ENCODE assay signal across 31 cellular contexts in the genomic region with DNA sequence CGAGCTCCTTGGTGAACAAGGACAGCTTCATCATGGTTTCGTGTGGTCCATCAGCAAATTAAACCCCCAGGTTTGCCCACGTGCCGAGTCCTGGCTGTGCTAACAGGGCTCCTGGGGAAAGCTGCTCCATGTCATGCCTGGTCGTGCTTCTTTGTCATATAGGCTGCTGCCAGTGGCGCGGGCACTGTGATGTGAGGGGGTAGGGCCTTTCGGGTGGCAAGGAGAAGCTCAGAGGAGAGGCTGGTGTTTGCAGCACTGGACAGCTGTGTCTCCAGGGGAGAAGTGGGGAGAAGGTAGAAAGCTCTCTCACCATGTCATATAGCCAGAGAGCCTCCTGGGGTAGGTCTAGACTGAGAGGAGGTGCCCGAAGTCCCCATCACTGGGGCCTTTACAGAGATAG. TPM values are rescaled to one million over a fixed set of nuclear protein-coding genes. Genes with fewer than 3 reads are reported as not detected.
"Had no signal": no experiment of that assay in that cellular context is flagged by ENCODE, and none has a peak within 500 bp of the region (broad histone marks: within the 10 kb centered on the region; RNA-seq: fewer than 3 reads in every experiment).

No MANE protein-coding gene starts in this region.

- H3K4me2 ChIP-seq: SK-N-SH had no signal

- ATAC-seq: activated CD4-positive, CD25-positive, alpha-beta regulatory T cell treated with anti-CD3 and anti-CD28 coated beads, Interleukin-2, amount 50 U/mL, for 24 hours; activated CD8-positive, alpha-beta T cell treated with anti-CD3 and anti-CD28 coated beads for 36 hours; Panc1 had no signal

- H3K9me3 ChIP-seq: MG63, SJCRH30, SK-N-SH had no signal

- H3K9ac ChIP-seq: SK-N-SH had no signal

- H3K4me3 Mint-ChIP-seq: activated CD8-positive, alpha-beta T cell treated with anti-CD3 and anti-CD28 coated beads for 36 hours; activated naive CD4-positive, alpha-beta T cell treated with anti-CD3 and anti-CD28 coated beads for 36 hours; activated naive CD8-positive, alpha-beta T cell; activated T-helper 1 cell treated with anti-CD3 and anti-CD28 coated beads, Interleukin-12 subunit alpha, Interleukin-12 subunit beta, Interleukin-2, Interleukin-4 antibody, amounts not matched to agents 30 ng/mL and 10 ng/mL and 1 ng/mL, durations not matched to agents 14 hours and 24 hours and 36 hours; brain; T-helper 2 cell treated with Interferon-gamma antibody and Interleukin-4, amounts not matched to agents 5 μg/mL and 100 μg/mL, for 36 hours had no signal

- H3K4me1 ChIP-seq: SJCRH30 had no signal

- H3K4me3 ChIP-seq: MG63, SJCRH30 had no signal

- DNase-seq: activated CD4-positive, alpha-beta T cell treated with anti-CD3 and anti-CD28 coated beads for 4 hours; activated CD8-positive, alpha-beta memory T cell treated with anti-CD3 and anti-CD28 coated beads, Interleukin-2, amount 50 U/mL, for 4 hours; activated CD8-positive, alpha-beta T cell treated with anti-CD3 and anti-CD28 coated beads for 36 hours; activated gamma-delta T cell; activated naive CD4-positive, alpha-beta T cell treated with anti-CD3 and anti-CD28 coated beads for 36 hours; amygdala; MG63; MV-4-11; NCI-H1092 treated with DMSO at 0.1 percent for 48 hours; NCI-H1417 treated with DMSO at 0.1 percent for 48 hours; NCI-H1694; NCI-H2029; NCI-H2107; NCI-H345; NCI-H510A; NCI-H69; NK-92 treated with Interleukin-12 subunit alpha and Interleukin-12 subunit beta, amount 100 ng/mL, for 24 hours; OCI-M1; Right ventricle myocardium superior; SJCRH30; SK-N-SH; SW 1271 had no signal

- H3K27ac Mint-ChIP-seq: activated CD8-positive, alpha-beta T cell treated with anti-CD3 and anti-CD28 coated beads for 36 hours; activated naive CD4-positive, alpha-beta T cell treated with anti-CD3 and anti-CD28 coated beads for 36 hours; activated naive CD8-positive, alpha-beta T cell; activated T-helper 1 cell treated with anti-CD3 and anti-CD28 coated beads, Interleukin-12 subunit alpha, Interleukin-12 subunit beta, Interleukin-2, Interleukin-4 antibody, amounts not matched to agents 30 ng/mL and 10 ng/mL and 1 ng/mL, durations not matched to agents 14 hours and 24 hours and 36 hours; T-helper 2 cell treated with Interferon-gamma antibody and Interleukin-4, amounts not matched to agents 5 μg/mL and 100 μg/mL, for 36 hours had no signal

- H3K36me3 Mint-ChIP-seq: activated naive CD8-positive, alpha-beta T cell had no signal

- FAIRE-seq: astrocyte had no signal

- H3K9me3 Mint-ChIP-seq: activated CD8-positive, alpha-beta T cell treated with anti-CD3 and anti-CD28 coated beads for 36 hours; activated T-helper 1 cell treated with anti-CD3 and anti-CD28 coated beads, Interleukin-12 subunit alpha, Interleukin-12 subunit beta, Interleukin-2, Interleukin-4 antibody, amounts not matched to agents 30 ng/mL and 10 ng/mL and 1 ng/mL, durations not matched to agents 14 hours and 24 hours and 36 hours; T-helper 2 cell treated with Interferon-gamma antibody and Interleukin-4, amounts not matched to agents 5 μg/mL and 100 μg/mL, for 36 hours had no signal

- H3K27me3 ChIP-seq: MG63 had no signal

- H3K27ac ChIP-seq: RWPE1, SJCRH30 had no signal

- H3K36me3 ChIP-seq: MG63, SJCRH30 had no signal

RNA-seq across cellular contexts. Expression of gene VSTM2B, which starts 13.3 kb away (rescaled TPM):
- total RNA-seq: activated CD8-positive, alpha-beta T cell treated with anti-CD3 and anti-CD28 coated beads for 36 hours; activated naive CD4-positive, alpha-beta T cell treated with anti-CD3 and anti-CD28 coated beads for 36 hours; activated T-helper 1 cell treated with anti-CD3 and anti-CD28 coated beads, Interleukin-12 subunit alpha, Interleukin-12 subunit beta, Interleukin-2, Interleukin-4 antibody, amounts not matched to agents 30 ng/mL and 10 ng/mL and 1 ng/mL, durations not matched to agents 14 hours and 24 hours and 36 hours; astrocyte; Right ventricle myocardium superior; SJCRH30; T-helper 1 cell treated with Interleukin-12 subunit alpha and Interleukin-12 subunit beta and Interleukin-4 antibody, amounts not matched to agents 30 ng/mL and 1 ng/mL, for 36 hours had no signal
- polyA plus RNA-seq: SK-N-SH had no signal
